ENCODE assay signal across 26 cellular contexts in the genomic region with DNA sequence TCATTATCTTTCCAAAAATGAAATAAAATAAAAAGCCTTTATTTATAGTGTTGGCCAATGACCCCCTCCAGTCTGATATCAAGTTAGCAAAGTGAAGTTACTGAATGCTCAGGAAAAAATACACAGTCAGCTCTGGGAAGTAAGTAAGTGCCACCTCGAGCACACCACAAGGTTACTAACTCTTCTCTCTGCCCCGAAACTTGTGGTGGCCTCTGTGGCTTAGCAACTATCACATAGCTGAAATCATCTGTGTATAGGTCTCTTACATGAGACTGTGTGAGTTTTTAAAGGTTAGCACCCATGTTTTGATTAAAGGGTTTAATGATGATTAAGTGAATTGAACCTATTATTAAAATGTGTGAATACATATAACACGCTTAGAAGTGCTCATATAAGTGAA.
"Had no signal": no experiment of that assay in that cellular context is flagged by ENCODE, and none has a peak within 500 bp of the region (broad histone marks: within the 10 kb centered on the region; RNA-seq: fewer than 3 reads in every experiment).

No MANE protein-coding gene starts in this region.

- H3K27ac ChIP-seq: colonic mucosa, epithelial cell of prostate, esophagus squamous epithelium, gastrocnemius medialis, heart right ventricle, lower lobe of right lung had no signal

- ATAC-seq: effector memory CD8-positive, alpha-beta T cell; esophagus mucosa; heart right ventricle; left colon; left lobe of liver; left ventricle myocardium superior; lower lobe of right lung; mucosa of descending colon; naive thymus-derived CD4-positive, alpha-beta T cell; natural killer cell had no signal

- H3K4me1 ChIP-seq: colonic mucosa had no signal

- H3K36me3 ChIP-seq: colonic mucosa, esophagus squamous epithelium, gastrocnemius medialis, heart right ventricle, lower lobe of right lung had no signal

- H3K27me3 ChIP-seq: colonic mucosa, esophagus squamous epithelium, gastrocnemius medialis had no signal

- H3K4me3 ChIP-seq: colonic mucosa, esophagus squamous epithelium, gastrocnemius medialis, heart right ventricle, lower lobe of right lung, mucosa of descending colon had no signal

- H3K9me3 ChIP-seq: colonic mucosa, esophagus squamous epithelium, gastrocnemius medialis, heart right ventricle, lower lobe of right lung, mucosa of descending colon had no signal

- DNase-seq: colonic mucosa; cortex of kidney; effector CD8-positive, alpha-beta T cell; effector memory CD8-positive, alpha-beta T cell; endodermal cell; erythroblast; esophagus squamous epithelium; foreskin melanocyte; gastrocnemius medialis; glutamatergic neuron; head of caudate nucleus; heart right ventricle; hypothalamus; immature natural killer cell; kidney; kidney glomerular epithelial cell; left colon; left ventricle myocardium superior; lower lobe of right lung; mesenchymal stem cell; mucosa of descending colon; naive thymus-derived CD4-positive, alpha-beta T cell; natural killer cell had no signal
